In genomic region chr22:43867839-43868652, GRCh38 we compare ENCODE assay signal across 1 cellular context.
TF ChIP-seq lines count a peak whose summit lies in the region.

No MANE protein-coding gene starts in this region.

TF ChIP-seq in WTC11, 78 proteins besides CTCF, POLR2A, EP300 and RAD21 (continued from another document and continues in another):
- no peak for TF ChIP-seq MLX (CRISPR knock-in tag; IDR thresholded peaks at IDR 0.05)
- TF ChIP-seq ZNF671 (CRISPR knock-in tag; IDR thresholded peaks at IDR 0.05), result no peak
- TF ChIP-seq AFF4 (CRISPR knock-in tag; IDR thresholded peaks at IDR 0.05; ENCODE audit: borderline replicate concordance), result peak; percentile 43; the same call in 1 of the 2 replicates
- TF ChIP-seq CDX4 (CRISPR knock-in tag; IDR thresholded peaks at IDR 0.05; ENCODE audit: borderline replicate concordance), result no peak
- no peak for TF ChIP-seq ATF2 (CRISPR knock-in tag; IDR thresholded peaks at IDR 0.05; ENCODE audit: borderline replicate concordance, low read depth)
- TF ChIP-seq ESRRA (CRISPR knock-in tag; IDR thresholded peaks at IDR 0.05; ENCODE audit: borderline replicate concordance), result peak; percentile 65; the same call in 1 of the 2 replicates
- TF ChIP-seq IRF1 (CRISPR knock-in tag; IDR thresholded peaks at IDR 0.05), result peak; percentile 88; the same call in 1 of the 2 replicates
- peak; percentile 77; the same call in 1 of the 2 replicates for TF ChIP-seq CREM (CRISPR knock-in tag; IDR thresholded peaks at IDR 0.05)
- peak; percentile 67; the same call in 1 of the 2 replicates for TF ChIP-seq NFE2L1 (CRISPR knock-in tag; IDR thresholded peaks at IDR 0.05)
- peak; percentile 93 for TF ChIP-seq SMAD4 (CRISPR knock-in tag; IDR thresholded peaks at IDR 0.05)
- peak; percentile 94 for TF ChIP-seq TEAD1 (CRISPR knock-in tag; IDR thresholded peaks at IDR 0.05)
- TF ChIP-seq MXD4 (CRISPR knock-in tag; IDR thresholded peaks at IDR 0.05; ENCODE audit: borderline replicate concordance), result no peak
- TF ChIP-seq SP1 (CRISPR knock-in tag; conservative IDR thresholded peaks at IDR 0.05), result peak; percentile 63
- TF ChIP-seq RELA (CRISPR knock-in tag; IDR thresholded peaks at IDR 0.05; ENCODE audit: borderline replicate concordance), result peak; percentile 78; the same call in 1 of the 2 replicates
- TF ChIP-seq ZNF121 (CRISPR knock-in tag; IDR thresholded peaks at IDR 0.05), result no peak
- TF ChIP-seq NFATC4 (CRISPR knock-in tag; IDR thresholded peaks at IDR 0.05), result no peak
- TF ChIP-seq ZNF396 (CRISPR knock-in tag; IDR thresholded peaks at IDR 0.05; ENCODE audit: borderline replicate concordance), result no peak
- peak; percentile 68; the same call in 1 of the 2 replicates for TF ChIP-seq PREB (CRISPR knock-in tag; IDR thresholded peaks at IDR 0.05; ENCODE audit: borderline replicate concordance)
- TF ChIP-seq RORB (CRISPR knock-in tag; IDR thresholded peaks at IDR 0.05), result no peak
- TF ChIP-seq FOXP1 (CRISPR knock-in tag; IDR thresholded peaks at IDR 0.05; ENCODE audit: borderline replicate concordance), result peak; percentile 72; the same call in 1 of the 2 replicates
- no peak for TF ChIP-seq SOX15 (CRISPR knock-in tag; IDR thresholded peaks at IDR 0.05)
- TF ChIP-seq ETV6 (CRISPR knock-in tag; IDR thresholded peaks at IDR 0.05), result peak; percentile 86; the same call in 1 of the 2 replicates
- TF ChIP-seq GTF2I (CRISPR knock-in tag; conservative IDR thresholded peaks at IDR 0.05), result no peak
- no peak for TF ChIP-seq ELF4 (CRISPR knock-in tag; IDR thresholded peaks at IDR 0.05; ENCODE audit: low read depth)
- peak; percentile 70; the same call in 1 of the 2 replicates for TF ChIP-seq USF1 (CRISPR knock-in tag; IDR thresholded peaks at IDR 0.05)
- no peak for TF ChIP-seq ERG (CRISPR knock-in tag; IDR thresholded peaks at IDR 0.05)
- 0 out of 2 replicates have a peak, but pooled peaks have one; percentile 16 for TF ChIP-seq PRDM15 (CRISPR knock-in tag; IDR thresholded peaks at IDR 0.05)
- TF ChIP-seq TP53 (CRISPR knock-in tag; IDR thresholded peaks at IDR 0.05), result peak; percentile 85; the same call in 1 of the 2 replicates
- no peak for TF ChIP-seq IRF2 (CRISPR knock-in tag; IDR thresholded peaks at IDR 0.05; ENCODE audit: borderline replicate concordance, low read depth)
- TF ChIP-seq SMAD3 (CRISPR knock-in tag; IDR thresholded peaks at IDR 0.05; ENCODE audit: borderline replicate concordance), result peak; percentile 91; the same call in 1 of the 2 replicates
- TF ChIP-seq ZNF219 (CRISPR knock-in tag; IDR thresholded peaks at IDR 0.05; ENCODE audit: borderline replicate concordance), result peak; percentile 77; the same call in 1 of the 2 replicates
- no peak for TF ChIP-seq CBFB (CRISPR knock-in tag; IDR thresholded peaks at IDR 0.05; ENCODE audit: low read depth)
- TF ChIP-seq HMGXB4 (CRISPR knock-in tag; IDR thresholded peaks at IDR 0.05), result 0 out of 2 replicates have a peak, but pooled peaks have one; percentile 38
- peak; percentile 84; the same call in 1 of the 2 replicates for TF ChIP-seq ZNF281 (CRISPR knock-in tag; IDR thresholded peaks at IDR 0.05)
- peak; percentile 75; the same call in 1 of the 2 replicates for TF ChIP-seq FOXK1 (CRISPR knock-in tag; IDR thresholded peaks at IDR 0.05)
- TF ChIP-seq OVOL2 (CRISPR knock-in tag; IDR thresholded peaks at IDR 0.05; ENCODE audit: borderline replicate concordance), result no peak
